Comparison of ENCODE assay signal across 11 cellular contexts in the genomic region with DNA sequence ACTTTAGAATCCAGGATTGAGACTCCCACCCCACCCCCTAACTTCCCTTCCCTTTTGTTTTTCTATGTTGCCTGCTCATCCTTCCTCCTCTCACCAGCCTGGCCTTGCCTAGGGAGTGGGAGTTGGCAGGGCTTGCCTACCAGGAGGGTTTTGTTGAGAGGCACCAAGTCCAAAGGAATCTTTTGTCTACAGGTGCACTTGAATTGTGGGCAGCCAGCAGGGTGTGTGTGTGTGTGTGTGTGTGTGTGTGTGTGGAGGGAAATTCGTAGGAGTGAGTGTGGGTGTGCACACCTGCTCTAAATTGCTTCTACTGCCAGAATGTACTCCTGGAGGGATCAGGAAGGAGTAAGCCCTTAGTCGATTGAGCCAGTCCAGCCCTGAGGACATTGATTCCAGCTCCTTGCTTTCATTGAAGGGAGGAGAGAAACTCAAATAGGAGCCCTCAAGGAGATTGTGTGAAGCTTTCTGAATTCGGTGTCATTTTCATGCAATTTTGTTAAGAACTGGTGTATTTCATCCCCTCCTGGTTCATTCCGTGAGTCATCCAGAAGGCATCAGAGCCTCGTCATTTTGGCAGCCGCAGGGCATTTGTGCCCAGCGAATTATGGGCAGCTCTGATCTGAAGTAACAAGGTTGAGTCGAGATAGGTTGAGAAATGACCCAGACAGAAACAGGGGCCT.
DNase-seq lines count a peak whose midpoint lies in the region; ATAC-seq and TF ChIP-seq lines count a peak whose summit lies in the region.
"Had no signal": no experiment of that assay in that cellular context is flagged by ENCODE, and none has a peak within 500 bp of the region (broad histone marks: within the 10 kb centered on the region; RNA-seq: fewer than 3 reads in every experiment).

No MANE protein-coding gene starts in this region.

- H3K4me3 ChIP-seq in coronary artery: peak overlapping the region; percentile 37
- H3K4me3 ChIP-seq: smooth muscle cell had no signal

- ATAC-seq in omental fat pad (ENCODE audit: low FRiP score) (peak; percentile 79), GM18870 (IDR thresholded peaks at IDR 0.05; ENCODE audit: unreplicated experiment) (no peak)

- TF ChIP-seq CTCF in coronary artery (IDR thresholded peaks at IDR 0.05) (no peak), omental fat pad (IDR thresholded peaks at IDR 0.05) (no peak)

- H3K27ac ChIP-seq in coronary artery: peak overlapping the region; percentile 64 to 84

- DNase-seq in EL (peak; percentile 90), NCI-H226 (peak; percentile 97), coronary artery (ENCODE audit: low spot score) (peak; percentile 92), omental fat pad (ENCODE audit: low spot score) (no peak), SKM-1 treated with dmso at 0.1 percent for 144 hours (lab: John Stamatoyannopoulos, UW; ENCODE audit: unreplicated experiment) (no peak), posterior vena cava (ENCODE audit: low spot score) (no peak), iPS-NIHi11 (ENCODE audit: low spot score) (no peak)
- DNase-seq: activated CD4-positive, alpha-beta T cell treated with anti-CD3 and anti-CD28 coated beads, Interleukin-2, amount 10 ng/mL, durations not matched to agents 24 days and 14 days; GDM1 had no signal

- intact Hi-C loops in posterior vena cava (cut with DNase I): loop anchor here in 1 of 2 donors (10.0 kb wide), 1 partner anchor 59 kb away; no protein-coding TSS in a partner anchor

Comparison
In these comparisons a context has a peak if more than half of its experiments do, and no peak if none do; other contexts are left out.
1. DNase-seq: peak in EL (single experiment), NCI-H226 (single experiment) and coronary artery (single experiment); none in omental fat pad (single experiment), SKM-1 treated with dmso at 0.1 percent for 144 hours (single experiment), posterior vena cava (single experiment) and iPS-NIHi11 (single experiment).